15 cellular contexts compared by ENCODE assay signal in the genomic region with DNA sequence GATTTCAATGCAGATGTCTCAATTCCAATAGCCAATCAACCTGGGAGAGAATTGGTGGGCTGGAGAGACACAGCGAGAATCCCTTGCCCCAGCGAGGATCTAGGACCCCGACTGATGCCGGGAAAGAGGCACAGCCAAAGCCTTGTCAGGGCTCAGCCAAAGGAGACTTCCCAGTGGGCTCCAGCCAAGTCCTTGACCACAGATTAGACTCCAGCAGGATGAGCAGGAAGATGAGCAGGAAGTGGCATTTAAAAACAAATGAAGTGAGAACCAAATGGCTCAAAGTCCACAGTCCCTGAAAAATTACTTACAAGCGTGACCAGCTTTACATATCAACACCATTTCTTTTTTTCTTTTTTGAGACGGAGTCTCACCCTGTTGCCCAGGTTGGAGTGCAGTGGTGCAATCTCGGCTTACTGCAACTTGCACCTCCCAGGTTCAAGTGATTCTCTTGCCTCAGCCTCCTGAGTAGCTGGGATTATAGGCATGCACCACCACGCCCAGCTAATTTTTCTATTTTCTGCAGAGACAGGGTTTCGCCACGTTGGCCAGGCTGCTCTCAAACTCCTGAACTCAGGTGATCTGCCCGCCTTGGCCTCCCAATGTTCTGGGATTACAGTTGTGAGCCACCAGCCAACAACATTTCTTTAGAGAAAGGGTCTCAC. TPM values are rescaled to one million over a fixed set of nuclear protein-coding genes. Genes with fewer than 3 reads are reported as not detected.
DNase-seq lines count a peak whose midpoint lies in the region; ATAC-seq, FAIRE-seq and TF ChIP-seq lines count a peak whose summit lies in the region.
"Had no signal": no experiment of that assay in that cellular context is flagged by ENCODE, and none has a peak within 500 bp of the region (broad histone marks: within the 10 kb centered on the region; RNA-seq: fewer than 3 reads in every experiment).

No MANE protein-coding gene starts in this region.

- H3K9me3 ChIP-seq in lower lobe of right lung = no peaks in the 10 kb centered on the region
- H3K9me3 ChIP-seq: right atrium auricular region, uterus had no signal

- intact Hi-C loops in lower lobe of right lung (cut with DNase I) = no loop called here

- peaks cover 72% of the 10 kb centered on the region for H3K4me1 ChIP-seq in lower lobe of right lung

- no peaks in the 10 kb centered on the region for H3K27me3 ChIP-seq in lower lobe of right lung (ENCODE audit: low read depth)
- H3K27me3 ChIP-seq: right atrium auricular region, uterus had no signal

- peaks cover 9% of the 10 kb centered on the region for H3K36me3 ChIP-seq in lower lobe of right lung
- H3K36me3 ChIP-seq: right atrium auricular region, uterus had no signal

- peak; percentile 5 for ATAC-seq in esophagus mucosa
- no peak for ATAC-seq in lower lobe of right lung
- no peak for ATAC-seq in GM18868 (IDR thresholded peaks at IDR 0.05; ENCODE audit: unreplicated experiment)
- no peak for ATAC-seq in GM18519 (IDR thresholded peaks at IDR 0.05; ENCODE audit: low FRiP score, unreplicated experiment)
- ATAC-seq: left cardiac atrium had no signal

- FAIRE-seq in GM19239 (lab: Jason Lieb, UNC) = no peak

- H3K4me3 ChIP-seq in AG10803 (ENCODE audit: low read length) (no peak overlapping the region), lower lobe of right lung (no peak overlapping the region)
- H3K4me3 ChIP-seq: right atrium auricular region, uterus had no signal

- TF ChIP-seq CTCF in AG10803 (conservative IDR thresholded peaks at IDR 0.05; ENCODE audit: low read length) (no peak), lower lobe of right lung (IDR thresholded peaks at IDR 0.05) (no peak)

- no peak overlapping the region for H3K27ac ChIP-seq in lower lobe of right lung
- H3K27ac ChIP-seq: HL-60, right atrium auricular region had no signal

- peak; percentile 68 for DNase-seq in AG10803 (ENCODE audit: low read depth)
- peak; percentile 47 for DNase-seq in M059J (ENCODE audit: low read depth)
- peak; percentile 40 for DNase-seq in myocyte (ENCODE audit: low read depth)
- DNase-seq in lower lobe of right lung = no peak
- no peak for DNase-seq in GM19239 (ENCODE audit: insufficient read length, low spot score)
- DNase-seq: activated CD8-positive, alpha-beta memory T cell treated with anti-CD3 and anti-CD28 coated beads for 24 hours; left cardiac atrium; NCI-H1436; T-helper 2 cell; uterus had no signal

RNA-seq across cellular contexts. Expression of a gene that starts 40.2 kb away (rescaled TPM):
- total RNA-seq in M059J (2014; rRNA removed; shearing (Covaris generic)) = 41.3 and 55.5 TPM in 2 replicates
- total RNA-seq in esophagus mucosa (46.7 TPM), myocyte (27.1 and 27.7 TPM in 2 replicates), lower lobe of right lung (73.0 TPM)
- 36.3 TPM for polyA plus RNA-seq in myocyte (2012)

Comparison
In these comparisons a context has a peak if more than half of its experiments do, and no peak if none do; other contexts are left out.
1. DNase-seq: peak in AG10803 (single experiment), M059J (single experiment) and myocyte (single experiment); none in lower lobe of right lung (single experiment) and GM19239 (single experiment).